ENCODE assay signal across 14 cellular contexts in genomic region chr10:24821986-24822385, GRCh38.
DNase-seq lines count a peak whose midpoint lies in the region; ATAC-seq and TF ChIP-seq lines count a peak whose summit lies in the region.
"Had no signal": no experiment of that assay in that cellular context is flagged by ENCODE, and none has a peak within 500 bp of the region (broad histone marks: within the 10 kb centered on the region; RNA-seq: fewer than 3 reads in every experiment).

No MANE protein-coding gene starts in this region.

- no peaks in the 10 kb centered on the region for H3K79me2 ChIP-seq in PC-9 (ENCODE audit: low read depth)

- H3K9me3 ChIP-seq in PC-9 (ENCODE audit: insufficient read depth, low read depth), result no peaks in the 10 kb centered on the region
- H3K9me3 ChIP-seq: BLaER1, SJSA1 had no signal

- no peak overlapping the region for H2AFZ ChIP-seq in PC-9

- peaks cover 45% of the 10 kb centered on the region for H3K4me1 Mint-ChIP-seq in activated naive CD4-positive, alpha-beta T cell treated with anti-CD3 and anti-CD28 coated beads for 36 hours (ENCODE audit: low read depth)
- peaks cover 26% of the 10 kb centered on the region for H3K4me1 Mint-ChIP-seq in stimulated activated memory B cell treated with anti-CD40 and anti-IgM and Interleukin-4, amounts not matched to agents 10 μg/mL and 1 μg/mL and 100 μg/mL, for 72 hours

- H3K4me3 ChIP-seq in PC-9, result no peak overlapping the region
- no peak overlapping the region for H3K4me3 ChIP-seq in fibroblast of mammary gland (ENCODE audit: control insufficient read depth, low read depth, low read length)
- H3K4me3 ChIP-seq: BLaER1, SJSA1 had no signal

- no peaks in the 10 kb centered on the region for H3K9me3 Mint-ChIP-seq in activated naive CD4-positive, alpha-beta T cell treated with anti-CD3 and anti-CD28 coated beads for 36 hours
- no peaks in the 10 kb centered on the region for H3K9me3 Mint-ChIP-seq in stimulated activated memory B cell treated with anti-CD40 and anti-IgM and Interleukin-4, amounts not matched to agents 10 μg/mL and 1 μg/mL and 100 μg/mL, for 72 hours
- H3K9me3 Mint-ChIP-seq: activated CD4-positive, alpha-beta T cell treated with anti-CD3 and anti-CD28 coated beads, Interleukin-2, amount 10 ng/mL, durations not matched to agents 7 days and 5 days; natural killer cell had no signal

- POLR2A ChIA-PET in PC-9 (lab: Charles Lee; ENCODE audit: unreplicated experiment), result interaction anchor here (0.6 kb wide), 1 partner anchor 126 kb away, joined by 7 read pairs; no protein-coding TSS in a partner anchor

- TF ChIP-seq CTCF in PC-9 (conservative IDR thresholded peaks at IDR 0.05) (no peak), fibroblast of mammary gland (conservative IDR thresholded peaks at IDR 0.05; ENCODE audit: control insufficient read depth, insufficient read depth, low read depth, low read length) (no peak)

- peak; percentile 21 for DNase-seq in activated naive CD4-positive, alpha-beta T cell treated with anti-CD3 and anti-CD28 coated beads for 36 hours
- no peak for DNase-seq in activated naive CD4-positive, alpha-beta T cell treated with anti-CD3 and anti-CD28 coated beads, Interleukin-2, amount 50 U/mL, for 16 hours
- DNase-seq in PC-9, result peak; percentile 43 to 85
- peak; percentile 70 for DNase-seq in fibroblast of mammary gland (ENCODE audit: low read depth)
- no peak for DNase-seq in superior temporal gyrus (ENCODE audit: extremely low spot score)
- DNase-seq in amygdala (lab: John Stamatoyannopoulos, UW), result no peak
- DNase-seq: activated CD4-positive, alpha-beta T cell treated with anti-CD3 and anti-CD28 coated beads, Interleukin-2, amount 10 ng/mL, durations not matched to agents 7 days and 5 days; GOT3; natural killer cell had no signal

- no peak overlapping the region for H3K27ac Mint-ChIP-seq in activated naive CD4-positive, alpha-beta T cell treated with anti-CD3 and anti-CD28 coated beads for 36 hours
- no peak overlapping the region for H3K27ac Mint-ChIP-seq in stimulated activated memory B cell treated with anti-CD40 and anti-IgM and Interleukin-4, amounts not matched to agents 10 μg/mL and 1 μg/mL and 100 μg/mL, for 72 hours
- H3K27ac Mint-ChIP-seq: activated CD4-positive, alpha-beta T cell treated with anti-CD3 and anti-CD28 coated beads, Interleukin-2, amount 10 ng/mL, durations not matched to agents 7 days and 5 days; natural killer cell; stimulated activated naive CD8-positive, alpha-beta T cell treated with anti-CD3 and anti-CD28 coated beads, Interleukin-15, Interleukin-2, amounts not matched to agents 100 ng/mL and 50 ng/mL, for 24 hours had no signal

- peaks cover 40% of the 10 kb centered on the region for H3K4me1 ChIP-seq in PC-9 (replicated peaks; ENCODE audit: insufficient read depth)
- H3K4me1 ChIP-seq: BLaER1 had no signal

- intact Hi-C loops in activated naive CD4-positive, alpha-beta T cell treated with anti-CD3 and anti-CD28 coated beads for 36 hours (cut with micrococcal nuclease), result loop anchor here (2.0 to 5.0 kb wide), 7 partner anchors 43 to 360 kb away; partner anchors contain the start of genes ENKUR and THNSL1
- intact Hi-C loops in PC-9 (cut with micrococcal nuclease; ENCODE audit: unreplicated experiment), result loop anchor here (2.0 to 5.0 kb wide), 3 partner anchors 130 to 240 kb away; partner anchors contain the start of gene PRTFDC1

- no peaks in the 10 kb centered on the region for H3K9me2 ChIP-seq in PC-9 (ENCODE audit: insufficient read depth)

- H3K27me3 Mint-ChIP-seq in activated naive CD4-positive, alpha-beta T cell treated with anti-CD3 and anti-CD28 coated beads for 36 hours (ENCODE audit: low read depth), result no peaks in the 10 kb centered on the region
- H3K27me3 Mint-ChIP-seq in stimulated activated memory B cell treated with anti-CD40 and anti-IgM and Interleukin-4, amounts not matched to agents 10 μg/mL and 1 μg/mL and 100 μg/mL, for 72 hours, result no peaks in the 10 kb centered on the region
- H3K27me3 Mint-ChIP-seq: activated CD4-positive, alpha-beta T cell treated with anti-CD3 and anti-CD28 coated beads, Interleukin-2, amount 10 ng/mL, durations not matched to agents 7 days and 5 days; stimulated activated naive CD8-positive, alpha-beta T cell treated with anti-CD3 and anti-CD28 coated beads, Interleukin-15, Interleukin-2, amounts not matched to agents 100 ng/mL and 50 ng/mL, for 24 hours had no signal

- H3F3A ChIP-seq in PC-9 (ENCODE audit: insufficient read depth, low read depth), result peaks cover 10% of the 10 kb centered on the region; the same call in 1 of the 2 replicates

- BruUV-seq in PC-9 (replicated peaks; lab: Mats Ljungman, UMichigan), result no TSS peak

- H3K36me3 ChIP-seq in PC-9 (ENCODE audit: low read depth), result no peaks in the 10 kb centered on the region
- H3K36me3 ChIP-seq: BLaER1, SJSA1 had no signal

- H3K27me3 ChIP-seq in PC-9 (ENCODE audit: insufficient read depth, low read depth), result no peaks in the 10 kb centered on the region
- H3K27me3 ChIP-seq: BLaER1, SJSA1 had no signal

- CTCF ChIA-PET in activated naive CD4-positive, alpha-beta T cell treated with anti-CD3 and anti-CD28 coated beads for 36 hours (lab: Charles Lee), result no interaction called here
- CTCF ChIA-PET in PC-9 (lab: Charles Lee), result no interaction called here

- H3K27ac ChIP-seq in PC-9, result peak overlapping the region; percentile 24; the same call in 1 of the 2 replicates
- H3K27ac ChIP-seq: BLaER1, SJSA1 had no signal

- ATAC-seq in stimulated activated memory B cell treated with anti-CD40 and anti-IgM and Interleukin-4, amounts not matched to agents 10 μg/mL and 1 μg/mL and 100 μg/mL, for 72 hours, result peak; percentile 71
- no peak for ATAC-seq in GM19395 (IDR thresholded peaks at IDR 0.05; ENCODE audit: unreplicated experiment)
- ATAC-seq: natural killer cell had no signal

- H4K20me1 ChIP-seq in PC-9 (ENCODE audit: insufficient read depth), result no peaks in the 10 kb centered on the region
- H4K20me1 ChIP-seq: BLaER1 had no signal

- no peak overlapping the region for H3K4me3 Mint-ChIP-seq in activated naive CD4-positive, alpha-beta T cell treated with anti-CD3 and anti-CD28 coated beads for 36 hours
- no peak overlapping the region for H3K4me3 Mint-ChIP-seq in stimulated activated memory B cell treated with anti-CD40 and anti-IgM and Interleukin-4, amounts not matched to agents 10 μg/mL and 1 μg/mL and 100 μg/mL, for 72 hours
- H3K4me3 Mint-ChIP-seq: activated CD4-positive, alpha-beta T cell treated with anti-CD3 and anti-CD28 coated beads, Interleukin-2, amount 10 ng/mL, durations not matched to agents 7 days and 5 days; natural killer cell; stimulated activated naive CD8-positive, alpha-beta T cell treated with anti-CD3 and anti-CD28 coated beads, Interleukin-15, Interleukin-2, amounts not matched to agents 100 ng/mL and 50 ng/mL, for 24 hours had no signal

- H3K36me3 Mint-ChIP-seq in activated naive CD4-positive, alpha-beta T cell treated with anti-CD3 and anti-CD28 coated beads for 36 hours (ENCODE audit: low read depth), result no peaks in the 10 kb centered on the region
- no peaks in the 10 kb centered on the region for H3K36me3 Mint-ChIP-seq in stimulated activated memory B cell treated with anti-CD40 and anti-IgM and Interleukin-4, amounts not matched to agents 10 μg/mL and 1 μg/mL and 100 μg/mL, for 72 hours
- H3K36me3 Mint-ChIP-seq: natural killer cell had no signal

- no peak overlapping the region for H3K4me2 ChIP-seq in PC-9
- H3K4me2 ChIP-seq: BLaER1 had no signal

Comparison
In these comparisons a context has a peak if more than half of its experiments do, and no peak if none do; other contexts are left out.
1. DNase-seq: peak in activated naive CD4-positive, alpha-beta T cell treated with anti-CD3 and anti-CD28 coated beads for 36 hours (single experiment), PC-9 (2 of 2) and fibroblast of mammary gland (single experiment); none in activated naive CD4-positive, alpha-beta T cell treated with anti-CD3 and anti-CD28 coated beads, Interleukin-2, amount 50 U/mL, for 16 hours (single experiment), superior temporal gyrus (single experiment) and amygdala (0 of 56).